In the genomic region with DNA sequence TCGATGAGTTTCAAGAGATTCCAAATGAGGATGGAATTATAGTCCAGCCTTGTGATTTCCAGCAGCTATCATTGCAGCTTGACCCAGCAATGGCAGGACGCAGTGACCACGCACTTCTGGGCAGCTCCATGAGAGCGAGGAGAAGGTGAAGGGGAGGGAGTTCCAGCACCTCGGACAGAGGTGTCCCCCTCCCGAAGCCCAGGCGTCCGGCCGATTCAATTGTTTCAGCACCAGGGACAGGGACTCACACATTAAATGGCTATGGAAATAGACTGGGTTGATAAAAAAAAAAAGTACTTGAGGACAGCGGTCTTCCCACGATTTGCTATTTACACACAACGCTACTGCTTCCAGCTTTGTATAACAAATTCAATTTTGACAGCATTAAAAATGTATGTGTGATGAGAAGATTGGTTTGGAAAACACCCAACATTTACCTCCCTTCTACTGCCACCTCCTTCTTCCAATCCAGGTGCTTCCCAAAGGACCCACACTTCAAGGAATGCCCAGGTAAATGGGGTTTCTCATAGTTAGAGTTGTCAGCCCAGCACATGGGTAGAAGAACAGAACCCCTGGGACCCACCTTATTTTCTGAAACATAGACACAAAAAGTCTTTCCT, we compare ENCODE assay signal across 1 cellular context.
TF ChIP-seq lines count a peak whose summit lies in the region.

No MANE protein-coding gene starts in this region.

TF ChIP-seq in HepG2, 621 proteins besides CTCF, POLR2A, EP300 and RAD21 (continued from another document and continues in another):
- 0 out of 2 replicates have a peak, but pooled peaks have one; percentile 34 for TF ChIP-seq BRF2 (CRISPR knock-in tag; IDR thresholded peaks at IDR 0.05)
- TF ChIP-seq CREBL2 (CRISPR knock-in tag; IDR thresholded peaks at IDR 0.05; ENCODE audit: borderline replicate concordance) = peak; percentile 78; the same call in 1 of the 2 replicates
- TF ChIP-seq, protein P1, sequence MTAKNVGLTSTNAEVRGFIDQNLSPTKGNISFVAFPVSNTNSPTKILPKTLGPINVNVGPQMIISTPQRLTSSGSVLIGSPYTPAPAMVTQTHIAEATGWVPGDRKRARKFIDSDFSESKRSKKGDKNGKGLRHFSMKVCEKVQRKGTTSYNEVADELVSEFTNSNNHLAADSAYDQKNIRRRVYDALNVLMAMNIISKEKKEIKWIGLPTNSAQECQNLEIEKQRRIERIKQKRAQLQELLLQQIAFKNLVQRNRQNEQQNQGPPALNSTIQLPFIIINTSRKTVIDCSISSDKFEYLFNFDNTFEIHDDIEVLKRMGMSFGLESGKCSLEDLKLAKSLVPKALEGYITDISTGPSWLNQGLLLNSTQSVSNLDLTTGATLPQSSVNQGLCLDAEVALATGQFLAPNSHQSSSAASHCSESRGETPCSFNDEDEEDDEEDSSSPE (CRISPR knock-in tag; IDR thresholded peaks at IDR 0.05) = peak; percentile 56; the same call in 1 of the 2 replicates
- peak; percentile 99 for TF ChIP-seq NKX3-1 (CRISPR knock-in tag; IDR thresholded peaks at IDR 0.05)
- TF ChIP-seq, protein P2, sequence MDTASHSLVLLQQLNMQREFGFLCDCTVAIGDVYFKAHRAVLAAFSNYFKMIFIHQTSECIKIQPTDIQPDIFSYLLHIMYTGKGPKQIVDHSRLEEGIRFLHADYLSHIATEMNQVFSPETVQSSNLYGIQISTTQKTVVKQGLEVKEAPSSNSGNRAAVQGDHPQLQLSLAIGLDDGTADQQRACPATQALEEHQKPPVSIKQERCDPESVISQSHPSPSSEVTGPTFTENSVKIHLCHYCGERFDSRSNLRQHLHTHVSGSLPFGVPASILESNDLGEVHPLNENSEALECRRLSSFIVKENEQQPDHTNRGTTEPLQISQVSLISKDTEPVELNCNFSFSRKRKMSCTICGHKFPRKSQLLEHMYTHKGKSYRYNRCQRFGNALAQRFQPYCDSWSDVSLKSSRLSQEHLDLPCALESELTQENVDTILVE (CRISPR knock-in tag; IDR thresholded peaks at IDR 0.05) = peak; percentile 98
- TF ChIP-seq ZFY (CRISPR knock-in tag; IDR thresholded peaks at IDR 0.05) = peak; percentile 60; the same call in 1 of the 2 replicates
- no peak for TF ChIP-seq SYNCRIP (IDR thresholded peaks at IDR 0.05; ENCODE audit: insufficient read depth, low read depth, low read length)
- TF ChIP-seq ZFP90 (CRISPR knock-in tag; IDR thresholded peaks at IDR 0.05; ENCODE audit: borderline replicate concordance) = peak; percentile 98
- peak; percentile 100 for TF ChIP-seq EHMT2 (IDR thresholded peaks at IDR 0.05; ENCODE audit: borderline replicate concordance, low read depth, low read length)
- TF ChIP-seq JUN (CRISPR knock-in tag; IDR thresholded peaks at IDR 0.05) = no peak
- no peak for TF ChIP-seq ZNF207 (IDR thresholded peaks at IDR 0.05; ENCODE audit: borderline replicate concordance)
- TF ChIP-seq ZNF3 (CRISPR knock-in tag; IDR thresholded peaks at IDR 0.05) = peak; percentile 78; the same call in 1 of the 2 replicates
- peak; percentile 96 for TF ChIP-seq MTF1 (CRISPR knock-in tag; IDR thresholded peaks at IDR 0.05)
- TF ChIP-seq, protein P3, sequence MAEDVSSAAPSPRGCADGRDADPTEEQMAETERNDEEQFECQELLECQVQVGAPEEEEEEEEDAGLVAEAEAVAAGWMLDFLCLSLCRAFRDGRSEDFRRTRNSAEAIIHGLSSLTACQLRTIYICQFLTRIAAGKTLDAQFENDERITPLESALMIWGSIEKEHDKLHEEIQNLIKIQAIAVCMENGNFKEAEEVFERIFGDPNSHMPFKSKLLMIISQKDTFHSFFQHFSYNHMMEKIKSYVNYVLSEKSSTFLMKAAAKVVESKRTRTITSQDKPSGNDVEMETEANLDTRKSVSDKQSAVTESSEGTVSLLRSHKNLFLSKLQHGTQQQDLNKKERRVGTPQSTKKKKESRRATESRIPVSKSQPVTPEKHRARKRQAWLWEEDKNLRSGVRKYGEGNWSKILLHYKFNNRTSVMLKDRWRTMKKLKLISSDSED (CRISPR knock-in tag; IDR thresholded peaks at IDR 0.05) = no peak
- TF ChIP-seq ZNF720 (CRISPR knock-in tag; IDR thresholded peaks at IDR 0.05) = peak; percentile 89; the same call in 1 of the 2 replicates
- TF ChIP-seq MIXL1 (CRISPR knock-in tag; IDR thresholded peaks at IDR 0.05) = peak; percentile 94
- no peak for TF ChIP-seq PAF1 (CRISPR knock-in tag; IDR thresholded peaks at IDR 0.05)
- no peak for TF ChIP-seq HNF1A (IDR thresholded peaks at IDR 0.05; ENCODE audit: low read depth)
- no peak for TF ChIP-seq HNF1A (CRISPR knock-in tag; IDR thresholded peaks at IDR 0.05; ENCODE audit: borderline replicate concordance)
- TF ChIP-seq RARG (CRISPR knock-in tag; IDR thresholded peaks at IDR 0.05; ENCODE audit: low read depth) = peak; percentile 69; the same call in 1 of the 2 replicates
- peak; percentile 99 for TF ChIP-seq ZNF256 (CRISPR knock-in tag; conservative IDR thresholded peaks at IDR 0.05)
- peak; percentile 86 for TF ChIP-seq ATF7-NPFF (CRISPR knock-in tag; IDR thresholded peaks at IDR 0.05; ENCODE audit: low read depth)
- no peak for TF ChIP-seq HMG20A (CRISPR knock-in tag; IDR thresholded peaks at IDR 0.05; ENCODE audit: borderline replicate concordance)
- TF ChIP-seq YEATS2 (CRISPR knock-in tag; IDR thresholded peaks at IDR 0.05; ENCODE audit: borderline replicate concordance) = peak; percentile 74; the same call in 1 of the 2 replicates
- no peak for TF ChIP-seq STAG1 (CRISPR knock-in tag; IDR thresholded peaks at IDR 0.05)
- TF ChIP-seq ZNF761 (CRISPR knock-in tag; conservative IDR thresholded peaks at IDR 0.05) = peak; percentile 73; the same call in 1 of the 2 replicates
- TF ChIP-seq KDM5B (CRISPR knock-in tag; IDR thresholded peaks at IDR 0.05; ENCODE audit: borderline replicate concordance) = peak; percentile 75; the same call in 1 of the 2 replicates
- TF ChIP-seq, protein P4, sequence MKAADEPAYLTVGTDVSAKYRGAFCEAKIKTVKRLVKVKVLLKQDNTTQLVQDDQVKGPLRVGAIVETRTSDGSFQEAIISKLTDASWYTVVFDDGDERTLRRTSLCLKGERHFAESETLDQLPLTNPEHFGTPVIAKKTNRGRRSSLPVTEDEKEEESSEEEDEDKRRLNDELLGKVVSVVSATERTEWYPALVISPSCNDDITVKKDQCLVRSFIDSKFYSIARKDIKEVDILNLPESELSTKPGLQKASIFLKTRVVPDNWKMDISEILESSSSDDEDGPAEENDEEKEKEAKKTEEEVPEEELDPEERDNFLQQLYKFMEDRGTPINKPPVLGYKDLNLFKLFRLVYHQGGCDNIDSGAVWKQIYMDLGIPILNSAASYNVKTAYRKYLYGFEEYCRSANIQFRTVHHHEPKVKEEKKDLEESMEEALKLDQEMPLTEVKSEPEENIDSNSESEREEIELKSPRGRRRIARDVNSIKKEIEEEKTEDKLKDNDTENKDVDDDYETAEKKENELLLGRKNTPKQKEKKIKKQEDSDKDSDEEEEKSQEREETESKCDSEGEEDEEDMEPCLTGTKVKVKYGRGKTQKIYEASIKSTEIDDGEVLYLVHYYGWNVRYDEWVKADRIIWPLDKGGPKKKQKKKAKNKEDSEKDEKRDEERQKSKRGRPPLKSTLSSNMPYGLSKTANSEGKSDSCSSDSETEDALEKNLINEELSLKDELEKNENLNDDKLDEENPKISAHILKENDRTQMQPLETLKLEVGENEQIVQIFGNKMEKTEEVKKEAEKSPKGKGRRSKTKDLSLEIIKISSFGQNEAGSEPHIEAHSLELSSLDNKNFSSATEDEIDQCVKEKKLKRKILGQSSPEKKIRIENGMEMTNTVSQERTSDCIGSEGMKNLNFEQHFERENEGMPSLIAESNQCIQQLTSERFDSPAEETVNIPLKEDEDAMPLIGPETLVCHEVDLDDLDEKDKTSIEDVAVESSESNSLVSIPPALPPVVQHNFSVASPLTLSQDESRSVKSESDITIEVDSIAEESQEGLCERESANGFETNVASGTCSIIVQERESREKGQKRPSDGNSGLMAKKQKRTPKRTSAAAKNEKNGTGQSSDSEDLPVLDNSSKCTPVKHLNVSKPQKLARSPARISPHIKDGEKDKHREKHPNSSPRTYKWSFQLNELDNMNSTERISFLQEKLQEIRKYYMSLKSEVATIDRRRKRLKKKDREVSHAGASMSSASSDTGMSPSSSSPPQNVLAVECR (CRISPR knock-in tag; IDR thresholded peaks at IDR 0.05; ENCODE audit: borderline replicate concordance) = peak; percentile 66; the same call in 1 of the 2 replicates
- 0 out of 2 replicates have a peak, but pooled peaks have one; percentile 56 for TF ChIP-seq ZC3H13 (CRISPR knock-in tag; IDR thresholded peaks at IDR 0.05)
- peak; percentile 92; the same call in 1 of the 2 replicates for TF ChIP-seq ETS1 (CRISPR knock-in tag; IDR thresholded peaks at IDR 0.05)
- TF ChIP-seq DR1 (CRISPR knock-in tag; IDR thresholded peaks at IDR 0.05) = 0 out of 2 replicates have a peak, but pooled peaks have one; percentile 51
- TF ChIP-seq ZNF446 (CRISPR knock-in tag; IDR thresholded peaks at IDR 0.05) = peak; percentile 96; the same call in 1 of the 2 replicates
- TF ChIP-seq ATF1 (CRISPR knock-in tag; IDR thresholded peaks at IDR 0.05) = no peak
- no peak for TF ChIP-seq MAFK (conservative IDR thresholded peaks at IDR 0.05 in 1 of 2, IDR thresholded peaks at IDR 0.05 in 1 of 2; ENCODE audit: low read length in 2 of 2)
- no peak for TF ChIP-seq SP5 (CRISPR knock-in tag; IDR thresholded peaks at IDR 0.05; ENCODE audit: borderline replicate concordance, low read depth)
- no peak for TF ChIP-seq PHB2 (IDR thresholded peaks at IDR 0.05; ENCODE audit: partially characterized antibody)
- TF ChIP-seq CCAR2 (optimal IDR thresholded peaks at IDR 0.05; ENCODE audit: low read depth, low read length) = no peak
- TF ChIP-seq ZNF383 (CRISPR knock-in tag; IDR thresholded peaks at IDR 0.05; ENCODE audit: borderline replicate concordance) = no peak
- TF ChIP-seq ZNF512B (CRISPR knock-in tag; IDR thresholded peaks at IDR 0.05; ENCODE audit: borderline replicate concordance) = no peak
- 0 out of 2 replicates have a peak, but pooled peaks have one; percentile 47 for TF ChIP-seq ZNF567 (CRISPR knock-in tag; IDR thresholded peaks at IDR 0.05; ENCODE audit: borderline replicate concordance)
- no peak for TF ChIP-seq ATM (IDR thresholded peaks at IDR 0.05; ENCODE audit: borderline replicate concordance)
- no peak for TF ChIP-seq IKZF1 (IDR thresholded peaks at IDR 0.05)
